Comparison of ENCODE assay signal across 8 cellular contexts in the genomic region with DNA sequence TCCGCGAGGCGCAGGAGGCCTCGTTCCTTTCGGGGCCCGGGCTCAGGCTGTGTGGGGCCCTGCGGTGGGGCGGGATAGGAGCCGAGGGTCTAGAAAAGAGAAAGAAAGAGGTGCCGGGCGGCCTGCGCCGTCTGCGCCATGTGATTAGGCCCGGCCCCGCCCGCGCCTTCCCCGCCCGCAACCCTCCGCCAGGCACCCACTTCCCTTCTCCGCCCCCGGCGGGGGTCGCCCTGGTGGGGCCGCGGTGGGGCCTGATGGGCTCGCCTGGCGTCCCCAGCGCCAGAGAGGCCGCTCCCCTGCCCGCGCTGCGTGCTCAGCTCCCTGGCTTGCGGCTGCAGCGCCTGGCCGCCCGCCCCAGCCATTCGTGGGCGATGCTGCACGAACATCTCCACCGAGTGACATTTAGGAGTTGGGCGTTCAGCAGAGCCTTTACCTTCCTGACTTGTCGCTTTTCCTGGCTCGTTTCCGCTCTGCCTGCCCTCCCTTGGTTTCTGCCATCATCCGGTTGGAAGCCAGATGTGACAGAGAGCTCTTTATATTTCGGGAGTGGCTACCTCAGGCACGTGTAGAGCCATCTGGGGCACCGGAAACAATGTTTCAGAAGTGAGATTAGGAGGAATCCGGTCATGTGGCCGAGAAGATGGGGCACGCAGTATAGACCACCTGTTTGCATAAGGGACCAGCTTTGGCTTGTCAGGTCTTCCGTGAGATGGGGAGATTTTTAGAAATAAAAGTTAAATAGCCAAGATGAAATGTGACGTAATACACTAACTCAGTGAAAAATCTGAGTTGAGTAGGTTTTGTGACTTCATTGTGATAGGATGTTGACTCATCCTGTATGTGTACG. TPM values are rescaled to one million over a fixed set of nuclear protein-coding genes. Genes with fewer than 3 reads are reported as not detected.
DNase-seq lines count a peak whose midpoint lies in the region; ATAC-seq and TF ChIP-seq lines count a peak whose summit lies in the region.

No MANE protein-coding gene starts in this region.

- H3K27me3 ChIP-seq in right lobe of liver = no peaks in the 10 kb centered on the region

- peak overlapping the region; percentile 97 for H3K27ac Mint-ChIP-seq in activated CD4-positive, alpha-beta T cell treated with anti-CD3 and anti-CD28 coated beads, Interleukin-2, amount 10 ng/mL, durations not matched to agents 24 days and 14 days

- H3K27ac ChIP-seq in right lobe of liver = peak overlapping the region; percentile 73 to 92 (median 88)

- peak; percentile 50 to 70 for DNase-seq in AML-193 (lab: John Stamatoyannopoulos, UW)
- DNase-seq in NCI-H524 treated with DMSO at 0.1 percent for 48 hours (lab: John Stamatoyannopoulos, UW) = peak; percentile 81
- DNase-seq in activated CD4-positive, alpha-beta T cell treated with anti-CD3 and anti-CD28 coated beads, Interleukin-2, amount 10 ng/mL, durations not matched to agents 24 days and 14 days = peak; percentile 91
- peak; percentile 49 for DNase-seq in dedifferentiated amniotic fluid mesenchymal stem cell (ENCODE audit: extremely low spot score)
- peak; percentile 66 to 71 (median 69) for DNase-seq in right lobe of liver
- peak; percentile 34 to 51 (median 39) for DNase-seq in stimulated activated CD4-positive, alpha-beta T cell treated with anti-CD3 and anti-CD28 coated beads, TNF-alpha, amount 100 ng/mL, for 1 hour (ENCODE audit: low read depth in 3 of 3, low spot score in 1 of 3)

- no peaks in the 10 kb centered on the region for H3K4me1 ChIP-seq in right lobe of liver

- H3K27me3 Mint-ChIP-seq in activated CD4-positive, alpha-beta T cell treated with anti-CD3 and anti-CD28 coated beads, Interleukin-2, amount 10 ng/mL, durations not matched to agents 24 days and 14 days = peaks cover 2% of the 10 kb centered on the region

- no peaks in the 10 kb centered on the region for H3K9me3 Mint-ChIP-seq in activated CD4-positive, alpha-beta T cell treated with anti-CD3 and anti-CD28 coated beads, Interleukin-2, amount 10 ng/mL, durations not matched to agents 24 days and 14 days

- peaks cover 36% of the 10 kb centered on the region for H3K36me3 Mint-ChIP-seq in activated CD4-positive, alpha-beta T cell treated with anti-CD3 and anti-CD28 coated beads, Interleukin-2, amount 10 ng/mL, durations not matched to agents 24 days and 14 days (ENCODE audit: low read depth)

- H3K9me3 ChIP-seq in right lobe of liver = no peaks in the 10 kb centered on the region

- intact Hi-C loops in activated CD4-positive, alpha-beta T cell treated with anti-CD3 and anti-CD28 coated beads, Interleukin-2, amount 10 ng/mL, durations not matched to agents 24 days and 14 days (cut with micrococcal nuclease) = loop anchor here (1.0 to 10.0 kb wide), 11 partner anchors 21 to 1097 kb away; a partner anchor contains a TSS
- intact Hi-C loops in right lobe of liver (cut with DNase I) = no loop called here

- WGBS in right lobe of liver (ENCODE audit: insufficient coverage, low coverage, low lambda C conversion rate, missing lambda C conversion rate) = 5% methylated on average over 13 of the region's 56 CpGs

- no peaks in the 10 kb centered on the region for H3K36me3 ChIP-seq in right lobe of liver

- peak overlapping the region; percentile 87 for H3K4me3 Mint-ChIP-seq in activated CD4-positive, alpha-beta T cell treated with anti-CD3 and anti-CD28 coated beads, Interleukin-2, amount 10 ng/mL, durations not matched to agents 24 days and 14 days

- H3K4me1 Mint-ChIP-seq in activated CD4-positive, alpha-beta T cell treated with anti-CD3 and anti-CD28 coated beads, Interleukin-2, amount 10 ng/mL, durations not matched to agents 24 days and 14 days = peaks cover 31% of the 10 kb centered on the region

- ATAC-seq in GM19035 (IDR thresholded peaks at IDR 0.05; ENCODE audit: unreplicated experiment) (peak; percentile 50), HG03354 (IDR thresholded peaks at IDR 0.05; ENCODE audit: poor library complexity, severe bottlenecking, unreplicated experiment) (peak; percentile 69), right lobe of liver (peak; percentile 26 to 46 (median 41))

- no peak for TF ChIP-seq CTCF in right lobe of liver (IDR thresholded peaks at IDR 0.05)

- peak overlapping the region; percentile 66 to 84 (median 66) for H3K4me3 ChIP-seq in right lobe of liver

- TF ChIP-seq POLR2A in right lobe of liver (IDR thresholded peaks at IDR 0.05) = no peak

RNA-seq across cellular contexts. Expression of a gene that starts 1.1 kb away (rescaled TPM):
- 256 and 266 TPM in 2 replicates for total RNA-seq in activated CD4-positive, alpha-beta T cell treated with anti-CD3 and anti-CD28 coated beads, Interleukin-2, amount 10 ng/mL, durations not matched to agents 24 days and 14 days
- 10 to 100 TPM in 5 of 6 experiments, 1 to 10 TPM in 1; 6.6 to 25.0 (median 16.9) TPM for total RNA-seq in right lobe of liver

Comparison
In these comparisons a context has a peak if more than half of its experiments do, and no peak if none do; other contexts are left out.
1. Peak in every context shown above with its lines: DNase-seq, ATAC-seq, H3K4me3 ChIP-seq and H3K27ac ChIP-seq.
2. DNase-seq: peak in every context shown above with its lines; median percentile 91 in activated CD4-positive, alpha-beta T cell treated with anti-CD3 and anti-CD28 coated beads, Interleukin-2, amount 10 ng/mL, durations not matched to agents 24 days and 14 days; 81 in NCI-H524 treated with DMSO at 0.1 percent for 48 hours; 69 in right lobe of liver; 60 in AML-193; 49 in dedifferentiated amniotic fluid mesenchymal stem cell; 39 in stimulated activated CD4-positive, alpha-beta T cell treated with anti-CD3 and anti-CD28 coated beads, TNF-alpha, amount 100 ng/mL, for 1 hour.